In the genomic region with DNA sequence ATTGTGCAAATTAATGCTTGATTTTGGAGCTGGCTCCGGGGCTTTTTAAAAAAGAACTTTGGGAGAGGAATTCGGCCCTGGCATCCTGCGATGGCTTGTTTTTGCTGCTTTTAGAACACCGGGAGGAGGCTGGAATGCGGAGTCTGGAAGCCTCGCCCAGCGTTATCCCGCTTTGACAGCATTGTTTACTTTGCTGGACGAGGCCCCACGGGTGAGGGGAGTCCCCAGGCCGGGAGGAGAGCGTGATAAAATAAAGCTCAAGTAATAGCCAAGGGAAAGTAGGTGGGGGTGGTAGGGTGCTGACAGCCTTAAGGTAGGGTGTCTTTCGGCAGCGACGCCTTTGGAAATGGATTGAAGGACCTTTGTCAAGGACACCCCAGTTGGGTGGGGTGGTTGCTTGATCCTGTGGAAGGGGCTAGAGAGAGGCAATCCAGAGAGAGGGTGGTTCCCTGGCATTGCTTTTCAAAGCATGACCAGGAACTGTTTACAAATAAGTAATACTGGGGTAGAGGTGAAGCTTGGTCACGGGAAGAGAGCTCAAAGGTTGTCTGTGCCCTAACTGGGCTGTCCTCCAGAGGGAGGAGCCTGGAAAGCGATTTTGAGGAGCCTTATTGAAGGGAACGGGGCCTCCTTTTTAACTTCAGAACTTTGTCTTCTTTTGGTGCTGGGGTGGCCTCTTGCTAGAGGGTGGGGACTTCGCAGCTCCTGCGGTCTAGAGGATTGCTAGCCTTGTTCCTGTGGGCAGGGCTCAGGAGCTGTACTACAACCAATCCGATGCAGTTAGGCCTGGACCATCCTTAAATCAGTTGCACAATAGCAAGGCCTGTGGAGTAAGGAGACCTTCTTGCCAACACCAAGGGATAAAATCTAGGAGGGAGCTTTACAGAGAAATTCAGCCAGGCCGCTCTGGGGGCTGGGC, we compare ENCODE assay signal across 2 cellular contexts.
TF ChIP-seq lines count a peak whose summit lies in the region.

No MANE protein-coding gene starts in this region.

TF ChIP-seq in Ishikawa, 13 proteins besides CTCF, POLR2A, EP300 and RAD21:
- TF ChIP-seq ZBTB7A (IDR thresholded peaks at IDR 0.05; ENCODE audit: low read depth) (no peak), TCF12 (IDR thresholded peaks at IDR 0.05; ENCODE audit: low read depth) (no peak), REST (IDR thresholded peaks at IDR 0.05; ENCODE audit: low read depth) (no peak), MAX (IDR thresholded peaks at IDR 0.05) (no peak), NFIC (IDR thresholded peaks at IDR 0.05) (no peak), USF1 (IDR thresholded peaks at IDR 0.05) (no peak), TEAD4 (IDR thresholded peaks at IDR 0.05) (peak; percentile 41; the same call in 1 of the 2 replicates), YY1 (IDR thresholded peaks at IDR 0.05; ENCODE audit: low read depth) (no peak), TAF1 (IDR thresholded peaks at IDR 0.05; ENCODE audit: low read depth) (no peak), CEBPB (IDR thresholded peaks at IDR 0.05) (peak; percentile 97)

TF ChIP-seq in HepG2, 621 proteins besides CTCF, POLR2A, EP300 and RAD21 (continues in another document):
- TF ChIP-seq ZNF296 (CRISPR knock-in tag; conservative IDR thresholded peaks at IDR 0.05) (no peak), KDM3A (CRISPR knock-in tag; IDR thresholded peaks at IDR 0.05; ENCODE audit: low read depth) (no peak), ZNF598 (CRISPR knock-in tag; IDR thresholded peaks at IDR 0.05; ENCODE audit: borderline replicate concordance) (no peak), ZNF280D (CRISPR knock-in tag; IDR thresholded peaks at IDR 0.05) (peak; percentile 52; the same call in 1 of the 2 replicates), MXD1 (CRISPR knock-in tag; IDR thresholded peaks at IDR 0.05) (no peak), MBNL3 (CRISPR knock-in tag; conservative IDR thresholded peaks at IDR 0.05) (no peak), ZNF788 (CRISPR knock-in tag; IDR thresholded peaks at IDR 0.05; ENCODE audit: borderline replicate concordance) (no peak), ERF (CRISPR knock-in tag; IDR thresholded peaks at IDR 0.05) (no peak), ZBTB4 (CRISPR knock-in tag; IDR thresholded peaks at IDR 0.05; ENCODE audit: borderline replicate concordance) (no peak), ZNF468 (CRISPR knock-in tag; IDR thresholded peaks at IDR 0.05) (no peak), ISX (CRISPR knock-in tag; conservative IDR thresholded peaks at IDR 0.05) (no peak), ZNF253 (CRISPR knock-in tag; IDR thresholded peaks at IDR 0.05; ENCODE audit: borderline replicate concordance) (no peak), ZNF672 (CRISPR knock-in tag; IDR thresholded peaks at IDR 0.05) (no peak), ZNF12 (CRISPR knock-in tag; IDR thresholded peaks at IDR 0.05) (no peak), HNRNPLL (IDR thresholded peaks at IDR 0.05; ENCODE audit: low read depth, low read length, poor library complexity, severe bottlenecking) (no peak), NR0B2 (CRISPR knock-in tag; IDR thresholded peaks at IDR 0.05) (no peak), HNF4A (CRISPR knock-in tag; IDR thresholded peaks at IDR 0.05) (peak; percentile 73), AKAP8 (CRISPR knock-in tag; IDR thresholded peaks at IDR 0.05) (no peak), U2AF2 (IDR thresholded peaks at IDR 0.05; ENCODE audit: low read depth, low read length) (no peak), ARNTL (CRISPR knock-in tag; IDR thresholded peaks at IDR 0.05) (no peak), HCFC1 (IDR thresholded peaks at IDR 0.05; ENCODE audit: low read depth, low read length) (no peak), LRRFIP1 (CRISPR knock-in tag; conservative IDR thresholded peaks at IDR 0.05) (no peak), ZNF773 (CRISPR knock-in tag; IDR thresholded peaks at IDR 0.05; ENCODE audit: borderline replicate concordance) (no peak), HOXA5 (CRISPR knock-in tag; IDR thresholded peaks at IDR 0.05) (no peak; the same call in 1 of the 2 replicates)
- TF ChIP-seq, protein P1, sequence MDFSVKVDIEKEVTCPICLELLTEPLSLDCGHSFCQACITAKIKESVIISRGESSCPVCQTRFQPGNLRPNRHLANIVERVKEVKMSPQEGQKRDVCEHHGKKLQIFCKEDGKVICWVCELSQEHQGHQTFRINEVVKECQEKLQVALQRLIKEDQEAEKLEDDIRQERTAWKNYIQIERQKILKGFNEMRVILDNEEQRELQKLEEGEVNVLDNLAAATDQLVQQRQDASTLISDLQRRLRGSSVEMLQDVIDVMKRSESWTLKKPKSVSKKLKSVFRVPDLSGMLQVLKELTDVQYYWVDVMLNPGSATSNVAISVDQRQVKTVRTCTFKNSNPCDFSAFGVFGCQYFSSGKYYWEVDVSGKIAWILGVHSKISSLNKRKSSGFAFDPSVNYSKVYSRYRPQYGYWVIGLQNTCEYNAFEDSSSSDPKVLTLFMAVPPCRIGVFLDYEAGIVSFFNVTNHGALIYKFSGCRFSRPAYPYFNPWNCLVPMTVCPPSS (IDR thresholded peaks at IDR 0.05): no peak
- TF ChIP-seq, protein P2, sequence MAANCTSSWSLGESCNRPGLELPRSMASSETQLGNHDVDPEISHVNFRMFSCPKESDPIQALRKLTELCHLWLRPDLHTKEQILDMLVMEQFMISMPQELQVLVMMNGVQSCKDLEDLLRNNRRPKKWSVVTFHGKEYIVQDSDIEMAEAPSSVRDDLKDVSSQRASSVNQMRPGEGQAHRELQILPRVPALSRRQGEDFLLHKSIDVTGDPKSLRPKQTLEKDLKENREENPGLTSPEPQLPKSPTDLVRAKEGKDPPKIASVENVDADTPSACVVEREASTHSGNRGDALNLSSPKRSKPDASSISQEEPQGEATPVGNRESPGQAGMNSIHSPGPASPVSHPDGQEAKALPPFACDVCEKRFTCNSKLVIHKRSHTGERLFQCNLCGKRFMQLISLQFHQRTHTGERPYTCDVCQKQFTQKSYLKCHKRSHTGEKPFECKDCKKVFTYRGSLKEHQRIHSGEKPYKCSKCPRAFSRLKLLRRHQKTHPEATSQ (CRISPR knock-in tag; IDR thresholded peaks at IDR 0.05; ENCODE audit: borderline replicate concordance): no peak
- TF ChIP-seq, protein P3, sequence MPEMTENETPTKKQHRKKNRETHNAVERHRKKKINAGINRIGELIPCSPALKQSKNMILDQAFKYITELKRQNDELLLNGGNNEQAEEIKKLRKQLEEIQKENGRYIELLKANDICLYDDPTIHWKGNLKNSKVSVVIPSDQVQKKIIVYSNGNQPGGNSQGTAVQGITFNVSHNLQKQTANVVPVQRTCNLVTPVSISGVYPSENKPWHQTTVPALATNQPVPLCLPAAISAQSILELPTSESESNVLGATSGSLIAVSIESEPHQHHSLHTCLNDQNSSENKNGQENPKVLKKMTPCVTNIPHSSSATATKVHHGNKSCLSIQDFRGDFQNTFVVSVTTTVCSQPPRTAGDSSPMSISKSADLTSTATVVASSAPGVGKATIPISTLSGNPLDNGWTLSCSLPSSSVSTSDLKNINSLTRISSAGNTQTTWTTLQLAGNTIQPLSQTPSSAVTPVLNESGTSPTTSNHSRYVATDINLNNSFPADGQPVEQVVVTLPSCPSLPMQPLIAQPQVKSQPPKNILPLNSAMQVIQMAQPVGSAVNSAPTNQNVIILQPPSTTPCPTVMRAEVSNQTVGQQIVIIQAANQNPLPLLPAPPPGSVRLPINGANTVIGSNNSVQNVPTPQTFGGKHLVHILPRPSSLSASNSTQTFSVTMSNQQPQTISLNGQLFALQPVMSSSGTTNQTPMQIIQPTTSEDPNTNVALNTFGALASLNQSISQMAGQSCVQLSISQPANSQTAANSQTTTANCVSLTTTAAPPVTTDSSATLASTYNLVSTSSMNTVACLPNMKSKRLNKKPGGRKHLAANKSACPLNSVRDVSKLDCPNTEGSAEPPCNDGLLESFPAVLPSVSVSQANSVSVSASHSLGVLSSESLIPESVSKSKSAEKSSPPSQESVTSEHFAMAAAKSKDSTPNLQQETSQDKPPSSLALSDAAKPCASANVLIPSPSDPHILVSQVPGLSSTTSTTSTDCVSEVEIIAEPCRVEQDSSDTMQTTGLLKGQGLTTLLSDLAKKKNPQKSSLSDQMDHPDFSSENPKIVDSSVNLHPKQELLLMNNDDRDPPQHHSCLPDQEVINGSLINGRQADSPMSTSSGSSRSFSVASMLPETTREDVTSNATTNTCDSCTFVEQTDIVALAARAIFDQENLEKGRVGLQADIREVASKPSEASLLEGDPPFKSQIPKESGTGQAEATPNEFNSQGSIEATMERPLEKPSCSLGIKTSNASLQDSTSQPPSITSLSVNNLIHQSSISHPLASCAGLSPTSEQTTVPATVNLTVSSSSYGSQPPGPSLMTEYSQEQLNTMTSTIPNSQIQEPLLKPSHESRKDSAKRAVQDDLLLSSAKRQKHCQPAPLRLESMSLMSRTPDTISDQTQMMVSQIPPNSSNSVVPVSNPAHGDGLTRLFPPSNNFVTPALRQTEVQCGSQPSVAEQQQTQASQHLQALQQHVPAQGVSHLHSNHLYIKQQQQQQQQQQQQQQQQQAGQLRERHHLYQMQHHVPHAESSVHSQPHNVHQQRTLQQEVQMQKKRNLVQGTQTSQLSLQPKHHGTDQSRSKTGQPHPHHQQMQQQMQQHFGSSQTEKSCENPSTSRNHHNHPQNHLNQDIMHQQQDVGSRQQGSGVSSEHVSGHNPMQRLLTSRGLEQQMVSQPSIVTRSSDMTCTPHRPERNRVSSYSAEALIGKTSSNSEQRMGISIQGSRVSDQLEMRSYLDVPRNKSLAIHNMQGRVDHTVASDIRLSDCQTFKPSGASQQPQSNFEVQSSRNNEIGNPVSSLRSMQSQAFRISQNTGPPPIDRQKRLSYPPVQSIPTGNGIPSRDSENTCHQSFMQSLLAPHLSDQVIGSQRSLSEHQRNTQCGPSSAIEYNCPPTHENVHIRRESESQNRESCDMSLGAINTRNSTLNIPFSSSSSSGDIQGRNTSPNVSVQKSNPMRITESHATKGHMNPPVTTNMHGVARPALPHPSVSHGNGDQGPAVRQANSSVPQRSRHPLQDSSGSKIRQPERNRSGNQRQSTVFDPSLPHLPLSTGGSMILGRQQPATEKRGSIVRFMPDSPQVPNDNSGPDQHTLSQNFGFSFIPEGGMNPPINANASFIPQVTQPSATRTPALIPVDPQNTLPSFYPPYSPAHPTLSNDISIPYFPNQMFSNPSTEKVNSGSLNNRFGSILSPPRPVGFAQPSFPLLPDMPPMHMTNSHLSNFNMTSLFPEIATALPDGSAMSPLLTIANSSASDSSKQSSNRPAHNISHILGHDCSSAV (CRISPR knock-in tag; IDR thresholded peaks at IDR 0.05; ENCODE audit: borderline replicate concordance): no peak
